36 cellular contexts compared by ENCODE assay signal in genomic region chr3:20015525-20015924, GRCh38. TPM values are rescaled to one million over a fixed set of nuclear protein-coding genes. Genes with fewer than 3 reads are reported as not detected.
"Had no signal": no experiment of that assay in that cellular context is flagged by ENCODE, and none has a peak within 500 bp of the region (broad histone marks: within the 10 kb centered on the region; RNA-seq: fewer than 3 reads in every experiment).

No MANE protein-coding gene starts in this region.

- H3K27me3 ChIP-seq: adrenal gland, body of pancreas, MG63 had no signal

- H3K4me3 Mint-ChIP-seq: activated CD4-positive, alpha-beta T cell treated with anti-CD3 and anti-CD28 coated beads, Interleukin-2, amount 10 ng/mL, durations not matched to agents 24 days and 14 days; activated CD8-positive, alpha-beta T cell treated with anti-CD3 and anti-CD28 coated beads, Interleukin-2, amount 10 ng/mL, durations not matched to agents 7 days and 5 days; activated naive CD4-positive, alpha-beta T cell treated with anti-CD3 and anti-CD28 coated beads for 36 hours; activated T-cell treated with anti-CD3 and anti-CD28 coated beads, Interleukin-2, amount 50 U/mL, for 4 hours; activated T-helper 1 cell treated with anti-CD3 and anti-CD28 coated beads, Interleukin-12 subunit alpha, Interleukin-12 subunit beta, Interleukin-2, Interleukin-4 antibody, amounts not matched to agents 30 ng/mL and 10 ng/mL and 1 ng/mL, durations not matched to agents 14 hours and 24 hours and 36 hours had no signal

- DNase-seq: activated CD4-positive, alpha-beta T cell treated with anti-CD3 and anti-CD28 coated beads, Interleukin-2, amount 10 ng/mL, durations not matched to agents 24 days and 14 days; activated CD4-positive, alpha-beta T cell treated with anti-CD3 and anti-CD28 coated beads, Interleukin-2, amount 50 U/mL, for 48 hours; activated CD8-positive, alpha-beta T cell treated with anti-CD3 and anti-CD28 coated beads, Interleukin-2, amount 10 ng/mL, durations not matched to agents 7 days and 5 days; activated gamma-delta T cell treated with Interleukin-2 at 50 U/mL for 16 hours; activated naive CD4-positive, alpha-beta T cell treated with anti-CD3 and anti-CD28 coated beads for 36 hours; activated T-cell treated with anti-CD3 and anti-CD28 coated beads for 4 hours; activated T-cell treated with anti-CD3 and anti-CD28 coated beads, Interleukin-2, amount 50 U/mL, for 4 hours; body of pancreas; caudate nucleus; Kasumi-1; KG1; MG63; NCI-H1048; NCI-H1105 treated with DMSO at 0.1 percent for 48 hours; NCI-H1436; NCI-H1694; NCI-H2029; NCI-H345; NCI-H524 treated with DMSO at 0.1 percent for 48 hours; PC-9; SIG-M5; T-helper 1 cell; T-helper 2 cell; T-helper 9 cell; WERI-Rb-1 had no signal

- H3K4me1 Mint-ChIP-seq: activated CD4-positive, alpha-beta T cell treated with anti-CD3 and anti-CD28 coated beads, Interleukin-2, amount 10 ng/mL, durations not matched to agents 24 days and 14 days had no signal

- H3K9me3 Mint-ChIP-seq: activated CD4-positive, alpha-beta T cell treated with anti-CD3 and anti-CD28 coated beads, Interleukin-2, amount 10 ng/mL, durations not matched to agents 24 days and 14 days; activated naive CD4-positive, alpha-beta T cell treated with anti-CD3 and anti-CD28 coated beads for 36 hours; activated naive CD4-positive, alpha-beta T cell treated with anti-CD3 and anti-CD28 coated beads, Interleukin-2, amount 50 U/mL, for 72 hours; activated T-cell treated with anti-CD3 and anti-CD28 coated beads, Interleukin-2, amount 50 U/mL, for 4 hours; activated T-helper 1 cell treated with anti-CD3 and anti-CD28 coated beads, Interleukin-12 subunit alpha, Interleukin-12 subunit beta, Interleukin-2, Interleukin-4 antibody, amounts not matched to agents 30 ng/mL and 10 ng/mL and 1 ng/mL, durations not matched to agents 14 hours and 24 hours and 36 hours had no signal

- H3K4me2 ChIP-seq: PC-9 had no signal

- H3K27ac Mint-ChIP-seq: activated CD4-positive, alpha-beta T cell treated with anti-CD3 and anti-CD28 coated beads, Interleukin-2, amount 10 ng/mL, durations not matched to agents 24 days and 14 days; activated CD8-positive, alpha-beta T cell treated with anti-CD3 and anti-CD28 coated beads, Interleukin-2, amount 10 ng/mL, durations not matched to agents 7 days and 5 days; activated naive CD4-positive, alpha-beta T cell treated with anti-CD3 and anti-CD28 coated beads for 36 hours; activated naive CD4-positive, alpha-beta T cell treated with anti-CD3 and anti-CD28 coated beads, Interleukin-2, amount 50 U/mL, for 72 hours; activated T-helper 1 cell treated with anti-CD3 and anti-CD28 coated beads, Interleukin-12 subunit alpha, Interleukin-12 subunit beta, Interleukin-2, Interleukin-4 antibody, amounts not matched to agents 30 ng/mL and 10 ng/mL and 1 ng/mL, durations not matched to agents 14 hours and 24 hours and 36 hours had no signal

- H2AFZ ChIP-seq: PC-9 had no signal

- H3K36me3 Mint-ChIP-seq: activated naive CD4-positive, alpha-beta T cell treated with anti-CD3 and anti-CD28 coated beads, Interleukin-2, amount 50 U/mL, for 72 hours had no signal

- ATAC-seq: activated CD8-positive, alpha-beta T cell treated with anti-CD3 and anti-CD28 coated beads, Interleukin-2, amount 10 ng/mL, durations not matched to agents 7 days and 5 days; activated naive CD4-positive, alpha-beta T cell treated with anti-CD3 and anti-CD28 coated beads, Interleukin-2, amount 50 U/mL, for 72 hours; activated T-cell treated with anti-CD3 and anti-CD28 coated beads, Interleukin-2, amount 50 U/mL, for 4 hours; body of pancreas; Right ventricle myocardium inferior; SK-N-SH treated with all-trans-retinoic acid at 6 μM for 48 hours had no signal

- H3K27me3 Mint-ChIP-seq: activated CD4-positive, alpha-beta T cell treated with anti-CD3 and anti-CD28 coated beads, Interleukin-2, amount 10 ng/mL, durations not matched to agents 24 days and 14 days had no signal

- H3K9me3 ChIP-seq: adrenal gland, body of pancreas, MG63 had no signal

- H3K4me1 ChIP-seq: adrenal gland, body of pancreas had no signal

- H3K4me3 ChIP-seq: adrenal gland, body of pancreas, MG63, PC-9 had no signal

- H3K36me3 ChIP-seq: adrenal gland, MG63, WERI-Rb-1 had no signal

- H3K27ac ChIP-seq: adrenal gland, body of pancreas, PC-9, RWPE1, WERI-Rb-1 had no signal

RNA-seq across cellular contexts. Expression of gene PP2D1, which starts 3.5 kb away (rescaled TPM):
- total RNA-seq: activated CD4-positive, alpha-beta T cell treated with anti-CD3 and anti-CD28 coated beads, Interleukin-2, amount 10 ng/mL, durations not matched to agents 24 days and 14 days; activated CD8-positive, alpha-beta T cell treated with anti-CD3 and anti-CD28 coated beads, Interleukin-2, amount 10 ng/mL, durations not matched to agents 7 days and 5 days; activated naive CD4-positive, alpha-beta T cell treated with anti-CD3 and anti-CD28 coated beads for 36 hours; activated naive CD4-positive, alpha-beta T cell treated with anti-CD3 and anti-CD28 coated beads, Interleukin-2, amount 50 U/mL, for 72 hours; activated T-cell treated with anti-CD3 and anti-CD28 coated beads, Interleukin-2, amount 50 U/mL, for 4 hours; activated T-helper 1 cell treated with anti-CD3 and anti-CD28 coated beads, Interleukin-12 subunit alpha, Interleukin-12 subunit beta, Interleukin-2, Interleukin-4 antibody, amounts not matched to agents 30 ng/mL and 10 ng/mL and 1 ng/mL, durations not matched to agents 14 hours and 24 hours and 36 hours; adrenal gland; astrocyte; body of pancreas; bronchial epithelial cell; cerebellum; NCI-H460; PC-9; Right ventricle myocardium inferior; SK-MEL-5 had no signal
- polyA plus RNA-seq: adrenal gland had no signal
